ENCODE assay signal across 8 cellular contexts in the genomic region with DNA sequence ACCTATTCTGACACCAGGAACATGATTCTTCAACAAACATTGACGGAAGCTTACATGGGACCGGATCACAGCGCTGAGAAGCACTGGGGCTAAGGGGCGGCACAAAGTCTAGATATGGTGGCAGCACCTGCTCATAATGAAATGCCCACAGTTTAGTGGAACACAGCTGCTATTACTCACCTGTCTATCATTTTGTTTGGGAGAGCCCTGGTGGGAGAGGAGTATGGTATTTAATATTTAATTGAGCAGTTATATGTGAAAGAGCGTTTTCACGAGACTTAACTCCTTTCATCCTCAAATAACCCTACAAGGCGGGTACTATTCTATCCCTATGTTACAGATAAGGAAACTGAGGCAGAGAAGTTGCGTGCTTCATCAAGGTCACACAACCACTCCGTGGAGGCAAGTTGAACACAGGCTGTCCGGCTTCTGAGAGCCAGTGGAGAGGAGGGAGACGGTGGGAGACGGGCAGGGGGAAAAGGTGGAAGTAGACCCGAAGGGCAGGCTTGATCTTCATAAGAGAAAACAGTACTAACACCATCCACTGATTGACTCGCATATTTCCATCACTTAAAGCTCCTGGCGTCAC. TPM values are rescaled to one million over a fixed set of nuclear protein-coding genes. Genes with fewer than 3 reads are reported as not detected.
A peak's percentile ranks its signal among the peaks of the same experiment; 100 is the strongest.
DNase-seq lines count a peak whose midpoint lies in the region; ATAC-seq, FAIRE-seq and TF ChIP-seq lines count a peak whose summit lies in the region.

No MANE protein-coding gene starts in this region.

- no peak for FAIRE-seq in H54 (lab: Jason Lieb, UNC)

- TF ChIP-seq CTCF in GM06990 (IDR thresholded peaks at IDR 0.05; ENCODE audit: insufficient read depth, low read length, poor library complexity, severe bottlenecking) (no peak), cardiac fibroblast (IDR thresholded peaks at IDR 0.05; ENCODE audit: low read depth, low read length) (no peak), mesothelial cell of epicardium (IDR thresholded peaks at IDR 0.05; ENCODE audit: unreplicated experiment) (no peak)

- H3K36me3 Mint-ChIP-seq in mesothelial cell of epicardium = peaks cover 9% of the 10 kb centered on the region

- TF ChIP-seq POLR2A in H54 (IDR thresholded peaks at IDR 0.05; ENCODE audit: low read depth, low read length) = no peak

- ATAC-seq in GM21619 (IDR thresholded peaks at IDR 0.05; ENCODE audit: unreplicated experiment) = peak; percentile 9

- DNase-seq in GM06990 (ENCODE audit: extremely low read depth, insufficient read length) = peak; percentile 28
- no peak for DNase-seq in Jurkat, Clone E6-1 (ENCODE audit: low read depth, low spot score)
- no peak for DNase-seq in cardiac fibroblast (ENCODE audit: low read depth in 2 of 2)
- no peak for DNase-seq in mesothelial cell of epicardium (ENCODE audit: low spot score in 2 of 2, unreplicated experiment in 2 of 2)
- no peak for DNase-seq in DMS 273 (lab: John Stamatoyannopoulos, UW; ENCODE audit: unreplicated experiment)
- DNase-seq in NCI-H1417 treated with DMSO at 0.1 percent for 48 hours (lab: John Stamatoyannopoulos, UW) = no peak
- no peak for DNase-seq in H54 (ENCODE audit: insufficient read length, low spot score)

- H3K4me3 Mint-ChIP-seq in mesothelial cell of epicardium = peak overlapping the region; percentile 96

- H3K9me3 Mint-ChIP-seq in mesothelial cell of epicardium = no peaks in the 10 kb centered on the region

- no peaks in the 10 kb centered on the region for H3K27me3 ChIP-seq in GM06990 (replicated peaks; ENCODE audit: control insufficient read depth, insufficient read depth, low read length)

- H3K4me3 ChIP-seq in GM06990 (replicated peaks; ENCODE audit: low read depth, low read length) (peak overlapping the region; percentile 91), cardiac fibroblast (replicated peaks in 1 of 2; ENCODE audit: low read depth in 2 of 2, low read length in 2 of 2) (peak overlapping the region; percentile 42 to 72)
- peak overlapping the region; percentile 81 for H3K4me3 ChIP-seq in Jurkat, Clone E6-1 (ENCODE audit: low read length)

- H3K36me3 ChIP-seq in GM06990 (ENCODE audit: control insufficient read depth, insufficient read depth, low read length) = no peaks in the 10 kb centered on the region; the same call in 1 of the 2 replicates

- H3K4me1 Mint-ChIP-seq in mesothelial cell of epicardium = peaks cover 26% of the 10 kb centered on the region

- H3K27me3 Mint-ChIP-seq in mesothelial cell of epicardium (ENCODE audit: low read depth) = no peaks in the 10 kb centered on the region

- peak overlapping the region; percentile 100 for H3K27ac Mint-ChIP-seq in mesothelial cell of epicardium

RNA-seq across cellular contexts. Expression of a gene that starts 0.8 kb away (rescaled TPM):
- 37.2 TPM for polyA plus RNA-seq in Jurkat, Clone E6-1 (2012; ENCODE audit: insufficient read depth, insufficient read length)
- total RNA-seq in mesothelial cell of epicardium = 31.2 to 33.7 TPM (median 31.8 TPM) in 3 replicates
